Comparison of ENCODE assay signal across 9 cellular contexts in genomic region chr11:93614111-93614784, GRCh38. TPM values are rescaled to one million over a fixed set of nuclear protein-coding genes. Genes with fewer than 3 reads are reported as not detected.
A peak's percentile ranks its signal among the peaks of the same experiment; 100 is the strongest.
DNase-seq lines count a peak whose midpoint lies in the region; ATAC-seq and TF ChIP-seq lines count a peak whose summit lies in the region.
"Had no signal": no experiment of that assay in that cellular context is flagged by ENCODE, and none has a peak within 500 bp of the region (broad histone marks: within the 10 kb centered on the region; RNA-seq: fewer than 3 reads in every experiment).

No MANE protein-coding gene starts in this region.

- H3K9me3 ChIP-seq in HCT116 (ENCODE audit: control insufficient read depth in 1 of 2, insufficient read depth in 1 of 2, low read depth in 1 of 2, low read length in 2 of 2) (no peaks in the 10 kb centered on the region), SU-DHL-6 (ENCODE audit: insufficient read depth, low read length) (no peaks in the 10 kb centered on the region)

- BruUV-seq in HCT116 (replicated peaks; lab: Mats Ljungman, UMichigan), result no TSS peak

- no peaks in the 10 kb centered on the region for H3K4me1 ChIP-seq in HCT116 (ENCODE audit: control insufficient read depth in 1 of 2, insufficient read depth in 2 of 2, low read length in 2 of 2)

- no peak for TF ChIP-seq POLR2A in HCT116 (IDR thresholded peaks at IDR 0.05; ENCODE audit: borderline replicate concordance, extremely low read depth, insufficient read depth, insufficient read length)

- H3K4me3 ChIP-seq in HCT116 (replicated peaks in 1 of 2; ENCODE audit: low read depth in 1 of 2, low read length in 2 of 2), result no peak overlapping the region
- no peak overlapping the region for H3K4me3 ChIP-seq in SU-DHL-6 (ENCODE audit: insufficient read depth, low read length, poor library complexity, severe bottlenecking)

- no peak for TF ChIP-seq RAD21 in HCT116 (IDR thresholded peaks at IDR 0.05; ENCODE audit: low read depth)

- RAD21 ChIA-PET in HCT116 (lab: Charles Lee; ENCODE audit: low non-redundant PET in 1 of 2, low total read pairs in 2 of 2, uncharacterized antibody in 2 of 2, unreplicated experiment in 2 of 2), result no interaction called here

- H2AFZ ChIP-seq in HCT116 (ENCODE audit: low read depth, low read length, poor library complexity, severe bottlenecking), result peak overlapping the region; percentile 36
- H2AFZ ChIP-seq in SU-DHL-6 (ENCODE audit: low read depth, low read length, severe bottlenecking), result no peak overlapping the region

- H4K20me1 ChIP-seq in HCT116 (ENCODE audit: insufficient read depth) (no peaks in the 10 kb centered on the region), SU-DHL-6 (ENCODE audit: low read depth, low read length) (no peaks in the 10 kb centered on the region)

- POLR2A ChIA-PET in HCT116 (lab: Charles Lee), result no interaction called here

- H3K79me2 ChIP-seq in HCT116 (ENCODE audit: insufficient read depth, low read length) (no peaks in the 10 kb centered on the region), SU-DHL-6 (ENCODE audit: insufficient read depth, low read length) (no peaks in the 10 kb centered on the region)

- H3F3A ChIP-seq in SU-DHL-6 (ENCODE audit: insufficient read depth), result no peaks in the 10 kb centered on the region

- intact Hi-C loops in HCT116 (cut with micrococcal nuclease), result no loop called here
- intact Hi-C loops in Right ventricle myocardium inferior (cut with DNase I), result no loop called here

- no peaks in the 10 kb centered on the region for H3K27me3 ChIP-seq in HCT116 (ENCODE audit: insufficient read depth, low read length)
- H3K27me3 ChIP-seq in SU-DHL-6 (ENCODE audit: low read length), result no peaks in the 10 kb centered on the region

- no peak overlapping the region for H3K27ac ChIP-seq in HCT116 (ENCODE audit: low read depth, low read length)
- no peak overlapping the region for H3K27ac ChIP-seq in SU-DHL-6 (ENCODE audit: low read depth, low read length)

- ATAC-seq in HCT116, result peak; percentile 93
- no peak for ATAC-seq in GM21423 (IDR thresholded peaks at IDR 0.05; ENCODE audit: unreplicated experiment)
- no peak for ATAC-seq in Right ventricle myocardium inferior

- H3K9me2 ChIP-seq in HCT116 (ENCODE audit: insufficient read depth) (no peaks in the 10 kb centered on the region), SU-DHL-6 (replicated peaks; ENCODE audit: insufficient read depth, low read length) (no peaks in the 10 kb centered on the region)

- DNase-seq in NCI-H1417 (lab: John Stamatoyannopoulos, UW) (peak; percentile 5 to 42 (median 41)), NCI-H1417 treated with DMSO at 0.1 percent for 48 hours (lab: John Stamatoyannopoulos, UW) (no peak), HCT116 (ENCODE audit: low read depth, low spot score) (peak; percentile 43), islet precursor cell (peak; percentile 62), mesenteric fat pad (ENCODE audit: low spot score) (no peak), Right ventricle myocardium inferior (ENCODE audit: missing footprints) (no peak)
- DNase-seq: NCI-H2081 treated with DMSO at 0.1 percent for 48 hours had no signal

- CTCF ChIA-PET in HCT116 (lab: Charles Lee), result interaction anchor here (1.2 kb wide), 1 partner anchor 34 kb away, joined by 3 read pairs; no protein-coding TSS in a partner anchor

- H3K9ac ChIP-seq in HCT116 (ENCODE audit: low read length), result no peak overlapping the region
- no peak overlapping the region for H3K9ac ChIP-seq in SU-DHL-6 (ENCODE audit: low read length)

- H3K36me3 ChIP-seq in HCT116 (ENCODE audit: control insufficient read depth in 1 of 2, insufficient read depth in 2 of 2, low read length in 2 of 2) (no peaks in the 10 kb centered on the region), SU-DHL-6 (ENCODE audit: low read length) (no peaks in the 10 kb centered on the region)

- H3K4me2 ChIP-seq in HCT116 (ENCODE audit: low read length) (no peak overlapping the region), SU-DHL-6 (ENCODE audit: low read depth, low read length, poor library complexity, severe bottlenecking) (no peak overlapping the region)

- TF ChIP-seq CTCF in HCT116 (IDR thresholded peaks at IDR 0.05 in 2 of 3, conservative IDR thresholded peaks at IDR 0.05 in 1 of 3; ENCODE audit: borderline replicate concordance in 1 of 3, insufficient read depth in 1 of 3, low read depth in 2 of 3, low read length in 2 of 3), result peak in 2 of 3 experiments; percentile 73 to 75; a peak in 4 of 6 replicates
- peak; percentile 16 for TF ChIP-seq CTCF in SU-DHL-6 (IDR thresholded peaks at IDR 0.05; ENCODE audit: insufficient read depth, low read length, poor library complexity, severe bottlenecking)

TF ChIP-seq in HCT116, 20 proteins besides CTCF, POLR2A, EP300 and RAD21:
- no peak for TF ChIP-seq ZNF274 (IDR thresholded peaks at IDR 0.05; ENCODE audit: low read depth, low read length)
- TF ChIP-seq CEBPB (IDR thresholded peaks at IDR 0.05; ENCODE audit: low read depth), result no peak
- TF ChIP-seq YY1 (IDR thresholded peaks at IDR 0.05; ENCODE audit: extremely low read depth, insufficient replicate concordance, low read depth, low read length), result no peak
- TF ChIP-seq SIN3A (IDR thresholded peaks at IDR 0.05; ENCODE audit: low read depth), result no peak
- no peak for TF ChIP-seq ATF3 (IDR thresholded peaks at IDR 0.05)
- no peak for TF ChIP-seq MAX (IDR thresholded peaks at IDR 0.05)
- TF ChIP-seq TCF7L2 (IDR thresholded peaks at IDR 0.05; ENCODE audit: borderline replicate concordance, extremely low read depth, insufficient read depth, insufficient read length), result peak; percentile 94
TF ChIP-seq in HCT116: peak in this region for 1.

RNA-seq across cellular contexts. Expression of gene CEP295, which starts 47.2 kb away (rescaled TPM):
- total RNA-seq in HCT116 (2021; ENCODE audit: unreplicated experiment) (17.7 TPM), mesenteric fat pad (6.6 TPM), Right ventricle myocardium inferior (4.8 TPM)
- polyA plus RNA-seq in HCT116 (2012), result 4.9 and 7.0 TPM in 2 replicates

Comparison
In these comparisons a context has a peak if more than half of its experiments do, and no peak if none do; other contexts are left out.
1. DNase-seq: peak in NCI-H1417 (3 of 3), HCT116 (single experiment) and islet precursor cell (single experiment); none in NCI-H1417 treated with DMSO at 0.1 percent for 48 hours (single experiment), mesenteric fat pad (single experiment) and Right ventricle myocardium inferior (single experiment).